9 cellular contexts compared by ENCODE assay signal in genomic region chr19:56348289-56348877, GRCh38. TPM values are rescaled to one million over a fixed set of nuclear protein-coding genes. Genes with fewer than 3 reads are reported as not detected.
DNase-seq lines count a peak whose midpoint lies in the region; ATAC-seq and TF ChIP-seq lines count a peak whose summit lies in the region.
"Had no signal": no experiment of that assay in that cellular context is flagged by ENCODE, and none has a peak within 500 bp of the region (broad histone marks: within the 10 kb centered on the region; RNA-seq: fewer than 3 reads in every experiment).

No MANE protein-coding gene starts in this region.

- TF ChIP-seq CTCF in cardiac muscle cell (IDR thresholded peaks at IDR 0.05; ENCODE audit: low read depth, low read length), result peak; percentile 37
- peak; percentile 60 for TF ChIP-seq CTCF in Loucy (conservative IDR thresholded peaks at IDR 0.05; ENCODE audit: low read length)
- TF ChIP-seq CTCF in astrocyte of the spinal cord (IDR thresholded peaks at IDR 0.05; ENCODE audit: low read depth, low read length), result peak; percentile 9

- no peak overlapping the region for H3K9ac ChIP-seq in Loucy (ENCODE audit: low read depth, low read length, poor library complexity, severe bottlenecking)

- no peak for ATAC-seq in GM19463 (IDR thresholded peaks at IDR 0.05; ENCODE audit: unreplicated experiment)
- ATAC-seq in HG02763 (IDR thresholded peaks at IDR 0.05; ENCODE audit: unreplicated experiment), result no peak
- no peak for ATAC-seq in HG03108 (IDR thresholded peaks at IDR 0.05; ENCODE audit: unreplicated experiment)

- H3K79me2 ChIP-seq in Loucy (ENCODE audit: insufficient read depth, low read length), result no peaks in the 10 kb centered on the region

- H3K4me3 ChIP-seq in cardiac muscle cell, result no peak overlapping the region
- no peak overlapping the region for H3K4me3 ChIP-seq in Loucy (ENCODE audit: low read length, poor library complexity, severe bottlenecking)
- H3K4me3 ChIP-seq in astrocyte of the spinal cord (ENCODE audit: low read depth, low read length), result no peak overlapping the region

- H3K27ac ChIP-seq in cardiac muscle cell, result no peak overlapping the region

- no peaks in the 10 kb centered on the region for H3F3A ChIP-seq in Loucy (ENCODE audit: low read depth)

- no peaks in the 10 kb centered on the region for H3K27me3 ChIP-seq in cardiac muscle cell
- no peaks in the 10 kb centered on the region for H3K27me3 ChIP-seq in Loucy (ENCODE audit: insufficient read depth, low read length, poor library complexity, severe bottlenecking)

- H3K9me2 ChIP-seq in Loucy (replicated peaks; ENCODE audit: low read depth, low read length), result no peaks in the 10 kb centered on the region

- H2AFZ ChIP-seq in Loucy (ENCODE audit: low read length), result no peak overlapping the region

- H4K20me1 ChIP-seq in Loucy (ENCODE audit: insufficient read depth, low read length, poor library complexity, severe bottlenecking), result no peaks in the 10 kb centered on the region

- intact Hi-C loops in cardiac septum (cut with DNase I), result loop anchor here (5.0 kb wide), 1 partner anchor 96 kb away; no protein-coding TSS in a partner anchor

- no peaks in the 10 kb centered on the region for H3K36me3 ChIP-seq in cardiac muscle cell
- no peaks in the 10 kb centered on the region for H3K36me3 ChIP-seq in Loucy (ENCODE audit: insufficient read depth, low read length)

- H3K9me3 ChIP-seq in cardiac muscle cell (ENCODE audit: low read depth) (no peaks in the 10 kb centered on the region), Loucy (ENCODE audit: insufficient read depth, low read depth, low read length) (no peaks in the 10 kb centered on the region)

- peaks cover 4% of the 10 kb centered on the region for H3K4me1 ChIP-seq in cardiac muscle cell (ENCODE audit: low read depth)
- H3K4me1 ChIP-seq in Loucy (ENCODE audit: insufficient read depth, low read length, poor library complexity, severe bottlenecking), result no peaks in the 10 kb centered on the region

- in situ Hi-C loops in astrocyte of the spinal cord (cut with HindIII; ENCODE audit: low sequenced_read_pairs), result no loop called here

- no peak overlapping the region for H3K4me2 ChIP-seq in Loucy (ENCODE audit: low read depth, low read length, poor library complexity, severe bottlenecking)

- DNase-seq in cardiac muscle cell (ENCODE audit: low read depth in 1 of 2, low spot score in 1 of 2), result peak in 1 of 2 donors; percentile 13
- DNase-seq in cardiac septum (ENCODE audit: low spot score), result no peak
- no peak for DNase-seq in astrocyte of the spinal cord (ENCODE audit: low read depth, low spot score)
- peak; percentile 50 for DNase-seq in stimulated activated CD8-positive, alpha-beta memory T cell treated with anti-CD3 and anti-CD28 coated beads, Interleukin-4, amount 100 ng/mL, for 48 hours
- DNase-seq: NK-92 treated with Interleukin-12 subunit alpha and Interleukin-12 subunit beta, amount 100 ng/mL, for 24 hours had no signal

RNA-seq across cellular contexts. Expression of gene ZSCAN5A, which starts 33.7 kb away (rescaled TPM):
- total RNA-seq in cardiac muscle cell, result 2.9 and 53.9 TPM in 2 replicates
- polyA plus RNA-seq in cardiac muscle cell, result 14.2 and 15.1 TPM in 2 replicates
- 24.4 TPM for total RNA-seq in cardiac septum

RNA-seq across cellular contexts. Expression of gene ZNF582, which starts 45.0 kb away (rescaled TPM):
- total RNA-seq in cardiac muscle cell (10.1 and 13.5 TPM in 2 replicates), cardiac septum (4.9 TPM)
- 17.7 and 19.5 TPM in 2 replicates for polyA plus RNA-seq in cardiac muscle cell

RNA-seq across cellular contexts. Expression of gene ZNF583, which starts 55.7 kb away (rescaled TPM):
- 3.6 and 26.7 TPM in 2 replicates for total RNA-seq in cardiac muscle cell
- 7.4 and 18.4 TPM in 2 replicates for polyA plus RNA-seq in cardiac muscle cell
- 7.3 TPM for total RNA-seq in cardiac septum

Comparison
In these comparisons a context has a peak if more than half of its experiments do, and no peak if none do; other contexts are left out.
1. CTCF ChIP-seq: peak in every context shown above with its lines; median percentile 60 in Loucy; 37 in cardiac muscle cell; 9 in astrocyte of the spinal cord.